In the genomic region with DNA sequence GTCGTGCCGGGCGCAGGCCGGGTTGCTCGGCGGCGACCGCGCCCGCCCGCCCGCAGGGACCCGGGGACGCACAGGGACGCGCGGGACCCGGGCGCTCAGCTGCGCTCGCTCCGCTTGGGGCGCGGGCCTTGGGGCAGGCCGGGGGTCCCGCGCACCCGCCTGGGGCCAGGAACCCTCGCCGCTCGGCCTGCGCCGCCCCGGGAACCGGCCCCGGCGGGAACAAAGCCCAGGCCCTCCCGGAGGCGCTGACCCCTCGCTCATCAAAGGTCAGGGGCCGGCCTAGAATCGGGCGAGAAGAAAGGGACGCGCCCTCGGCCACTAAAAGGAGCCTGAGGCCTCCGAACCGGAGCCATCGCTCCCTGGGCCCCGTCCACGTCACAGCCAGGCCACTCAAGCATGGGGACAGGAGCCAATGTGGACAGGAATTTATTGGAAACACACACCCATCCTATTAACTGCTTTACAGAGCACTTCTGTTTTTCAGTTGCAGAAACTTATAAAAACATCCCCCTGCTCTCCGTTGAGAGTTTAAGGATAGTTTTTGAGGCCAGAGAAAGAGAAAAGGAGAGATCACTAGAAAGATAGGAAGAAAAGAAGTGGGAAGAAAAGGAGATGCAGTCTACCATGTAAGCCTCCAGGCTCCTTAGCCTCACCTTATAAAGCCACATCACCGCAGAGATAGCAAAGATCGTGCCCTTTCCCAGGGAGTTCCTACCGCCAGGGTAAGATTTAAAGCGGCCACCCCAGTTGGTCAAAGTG, we compare ENCODE assay signal across 8 cellular contexts. TPM values are rescaled to one million over a fixed set of nuclear protein-coding genes. Genes with fewer than 3 reads are reported as not detected.
A peak's percentile ranks its signal among the peaks of the same experiment; 100 is the strongest.
DNase-seq lines count a peak whose midpoint lies in the region; ATAC-seq and TF ChIP-seq lines count a peak whose summit lies in the region.

No MANE protein-coding gene starts in this region.

- no CpG with 5 or more reads among the region's 56 CpGs for WGBS in iPS DF 6.9 (ENCODE audit: insufficient coverage, insufficient read length)

- TF ChIP-seq CTCF in DOHH2 (IDR thresholded peaks at IDR 0.05; ENCODE audit: low read depth, low read length, poor library complexity, severe bottlenecking) (no peak), WTC11 (IDR thresholded peaks at IDR 0.05) (no peak)

- H3K4me3 ChIP-seq in DOHH2 (ENCODE audit: low read length) (peak overlapping the region; percentile 75), iPS DF 6.9 (ENCODE audit: low read length) (peak overlapping the region; percentile 63; the same call in 1 of the 2 replicates), skin epidermis (peak overlapping the region; percentile 36 to 71 (median 59))

- POLR2A ChIA-PET in WTC11 (lab: Charles Lee), result no interaction called here

- H3K36me3 ChIP-seq in DOHH2 (ENCODE audit: control insufficient read depth, low read length), result no peaks in the 10 kb centered on the region
- H3K36me3 ChIP-seq in iPS DF 6.9 (ENCODE audit: control insufficient read depth, insufficient read depth, low read length), result no peaks in the 10 kb centered on the region; the same call in 1 of the 2 replicates

- H3K4me1 ChIP-seq in DOHH2 (ENCODE audit: control insufficient read depth, low read length), result peaks cover 42% of the 10 kb centered on the region
- peaks cover 9% of the 10 kb centered on the region for H3K4me1 ChIP-seq in iPS DF 6.9 (ENCODE audit: control insufficient read depth, insufficient read depth, low read length)

- ATAC-seq in HG02885 (IDR thresholded peaks at IDR 0.05; ENCODE audit: poor library complexity, unreplicated experiment) (peak; percentile 13), WTC11 (no peak; the same call in 1 of the 2 replicates)

- H3K4me1 Mint-ChIP-seq in WTC11, result peaks cover 47% of the 10 kb centered on the region

- H3K4me3 Mint-ChIP-seq in WTC11, result peak overlapping the region; percentile 62

- H3K27me3 Mint-ChIP-seq in WTC11 (ENCODE audit: low read depth), result peaks cover 41% of the 10 kb centered on the region

- H3K9me3 ChIP-seq in DOHH2 (ENCODE audit: control insufficient read depth, insufficient read depth, low read length) (no peaks in the 10 kb centered on the region), iPS DF 6.9 (ENCODE audit: control insufficient read depth, insufficient read depth, low read length) (no peaks in the 10 kb centered on the region)

- in situ Hi-C loops in G401 (cut with HindIII; ENCODE audit: low sequenced_read_pairs), result no loop called here

- peak overlapping the region; percentile 95 for H3K4me2 ChIP-seq in DOHH2 (ENCODE audit: low read length)

- CTCF ChIA-PET in WTC11 (lab: Charles Lee), result interaction anchor here (1.1 to 2.1 kb wide), 5 partner anchors 12 to 216 kb away, joined by 3 to 9 read pairs (median 4); no protein-coding TSS in a partner anchor

- H3K36me3 Mint-ChIP-seq in WTC11, result no peaks in the 10 kb centered on the region

- no peaks in the 10 kb centered on the region for H3K9me3 Mint-ChIP-seq in WTC11

- H3K27me3 ChIP-seq in DOHH2 (ENCODE audit: control insufficient read depth, low read length), result peaks cover 19% of the 10 kb centered on the region
- peaks cover 63% of the 10 kb centered on the region for H3K27me3 ChIP-seq in iPS DF 6.9 (ENCODE audit: control insufficient read depth, insufficient read depth, low read length)

- peaks cover 81% of the 10 kb centered on the region for H3K79me2 ChIP-seq in DOHH2 (ENCODE audit: control insufficient read depth, low read length)

- peaks cover 19% of the 10 kb centered on the region for H4K20me1 ChIP-seq in DOHH2 (ENCODE audit: control insufficient read depth, insufficient read depth, low read depth, low read length)

- H3K27ac Mint-ChIP-seq in WTC11, result no peak overlapping the region

- no peak for DNase-seq in WTC11 (ENCODE audit: low spot score)
- DNase-seq in iPS DF 6.9 (ENCODE audit: low read depth, low spot score), result no peak
- no peak for DNase-seq in NCI-H774 (lab: John Stamatoyannopoulos, UW)
- no peak for DNase-seq in G401 (ENCODE audit: low spot score)
- DNase-seq in GM19240 (ENCODE audit: insufficient read length, low spot score), result no peak

- H3K27ac ChIP-seq in DOHH2 (ENCODE audit: low read depth, low read length) (no peak overlapping the region), iPS DF 6.9 (ENCODE audit: low read length) (no peak overlapping the region), skin epidermis (peak overlapping the region; percentile 54 to 96 (median 83))

- H3K9me2 ChIP-seq in DOHH2 (replicated peaks; ENCODE audit: control insufficient read depth, low read length), result no peaks in the 10 kb centered on the region

- H3F3A ChIP-seq in DOHH2 (ENCODE audit: control insufficient read depth, insufficient read depth), result peaks cover 13% of the 10 kb centered on the region; the same call in 1 of the 2 replicates

TF ChIP-seq in WTC11, 78 proteins besides CTCF, POLR2A, EP300 and RAD21:
- TF ChIP-seq GABPB1 (CRISPR knock-in tag; IDR thresholded peaks at IDR 0.05), result 0 out of 2 replicates have a peak, but pooled peaks have one; percentile 40
- TF ChIP-seq, protein P1, sequence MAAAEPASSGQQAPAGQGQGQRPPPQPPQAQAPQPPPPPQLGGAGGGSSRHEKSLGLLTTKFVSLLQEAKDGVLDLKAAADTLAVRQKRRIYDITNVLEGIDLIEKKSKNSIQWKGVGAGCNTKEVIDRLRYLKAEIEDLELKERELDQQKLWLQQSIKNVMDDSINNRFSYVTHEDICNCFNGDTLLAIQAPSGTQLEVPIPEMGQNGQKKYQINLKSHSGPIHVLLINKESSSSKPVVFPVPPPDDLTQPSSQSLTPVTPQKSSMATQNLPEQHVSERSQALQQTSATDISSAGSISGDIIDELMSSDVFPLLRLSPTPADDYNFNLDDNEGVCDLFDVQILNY (CRISPR knock-in tag; IDR thresholded peaks at IDR 0.05), result no peak
TF ChIP-seq in WTC11: peak in this region for 1.

RNA-seq across cellular contexts. Expression of gene ZFHX3, which starts 0.5 kb away (rescaled TPM):
- 2.7 to 5.7 TPM (median 3.1 TPM) in 3 replicates for total RNA-seq in WTC11 (2021)
- total RNA-seq in G401 (2014; rRNA removed; shearing (Covaris generic)), result 1.5 and 3.5 TPM in 2 replicates

Comparison
In these comparisons a context has a peak if more than half of its experiments do, and no peak if none do; other contexts are left out.
1. H3K27ac ChIP-seq: peak in skin epidermis (21 of 21); none in DOHH2 (single experiment) and iPS DF 6.9 (single experiment).
2. Peak in every context shown above with its lines, with median percentiles within 50 percentile points of each other: H3K4me3 ChIP-seq.